In the genomic region with DNA sequence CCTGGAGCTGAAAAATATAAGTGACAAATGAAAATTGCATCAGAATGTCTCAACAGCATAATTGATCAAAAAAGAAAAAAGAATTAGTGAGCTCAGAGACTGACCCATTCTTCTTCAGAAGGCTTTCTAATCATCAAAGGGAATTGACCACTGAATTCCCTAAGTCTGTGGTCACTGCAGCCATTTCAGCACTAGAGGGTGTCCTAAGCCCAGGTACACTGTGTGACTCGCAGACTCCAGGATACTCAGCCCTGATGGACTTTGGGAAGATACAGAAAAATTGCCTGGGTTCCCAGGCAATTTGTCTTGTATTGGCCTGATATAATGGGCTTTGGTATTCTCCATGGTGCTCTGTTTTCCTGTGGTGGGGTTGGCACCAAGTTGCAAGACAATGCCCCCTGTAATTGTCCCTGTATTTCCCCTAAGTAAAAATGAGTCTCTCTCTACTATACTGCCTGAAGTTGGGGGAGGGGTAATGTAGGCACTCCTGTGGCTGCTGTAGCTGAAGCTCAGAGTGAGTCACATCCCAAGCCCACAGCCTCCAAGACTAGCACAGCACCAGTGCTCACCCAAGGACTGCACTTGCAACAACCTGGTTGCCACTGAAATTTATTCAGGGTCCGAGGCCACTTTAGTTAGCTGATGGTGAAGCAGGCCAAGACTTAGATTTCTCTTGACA, we compare ENCODE assay signal across 9 cellular contexts.
DNase-seq lines count a peak whose midpoint lies in the region; ATAC-seq and TF ChIP-seq lines count a peak whose summit lies in the region.
"Had no signal": no experiment of that assay in that cellular context is flagged by ENCODE, and none has a peak within 500 bp of the region (broad histone marks: within the 10 kb centered on the region; RNA-seq: fewer than 3 reads in every experiment).

No MANE protein-coding gene starts in this region.

- peaks cover 6% of the 10 kb centered on the region for H3K4me1 Mint-ChIP-seq in Calu3 (ENCODE audit: low read depth, unreplicated experiment)
- H3K4me1 Mint-ChIP-seq in activated CD4-positive, alpha-beta T cell treated with anti-CD3 and anti-CD28 coated beads, Interleukin-2, amount 10 ng/mL, durations not matched to agents 7 days and 5 days: no peaks in the 10 kb centered on the region
- H3K4me1 Mint-ChIP-seq: IgD-negative memory B cell had no signal

- no peaks in the 10 kb centered on the region for H3K27me3 ChIP-seq in brain microvascular endothelial cell (replicated peaks)
- H3K27me3 ChIP-seq in right lobe of liver: no peaks in the 10 kb centered on the region
- no peaks in the 10 kb centered on the region for H3K27me3 ChIP-seq in Peyer's patch

- TF ChIP-seq CTCF in Calu3 (IDR thresholded peaks at IDR 0.05; ENCODE audit: unreplicated experiment): peak; percentile 53
- peak; percentile 85 for TF ChIP-seq CTCF in brain microvascular endothelial cell (IDR thresholded peaks at IDR 0.05; ENCODE audit: low read depth, low read length, missing control alignments)
- TF ChIP-seq CTCF in right lobe of liver (IDR thresholded peaks at IDR 0.05): peak in 3 of 4 donors; percentile 43 to 59 (median 54)
- no peak for TF ChIP-seq CTCF in Peyer's patch (IDR thresholded peaks at IDR 0.05)

- H3K36me3 Mint-ChIP-seq in Calu3 (ENCODE audit: insufficient read depth, unreplicated experiment): no peaks in the 10 kb centered on the region
- H3K36me3 Mint-ChIP-seq in activated CD4-positive, alpha-beta T cell treated with anti-CD3 and anti-CD28 coated beads, Interleukin-2, amount 10 ng/mL, durations not matched to agents 7 days and 5 days (ENCODE audit: low read depth): no peaks in the 10 kb centered on the region
- H3K36me3 Mint-ChIP-seq: IgD-negative memory B cell had no signal

- BruUV-seq in Calu3 (replicated peaks; lab: Mats Ljungman, UMichigan): no TSS peak

- H3K9me3 ChIP-seq in right lobe of liver: no peaks in the 10 kb centered on the region
- no peaks in the 10 kb centered on the region for H3K9me3 ChIP-seq in Peyer's patch

- H3K4me3 Mint-ChIP-seq in Calu3 (ENCODE audit: low read depth, unreplicated experiment): no peak overlapping the region
- no peak overlapping the region for H3K4me3 Mint-ChIP-seq in activated CD4-positive, alpha-beta T cell treated with anti-CD3 and anti-CD28 coated beads, Interleukin-2, amount 10 ng/mL, durations not matched to agents 7 days and 5 days
- H3K4me3 Mint-ChIP-seq: IgD-negative memory B cell had no signal

- H3K27ac Mint-ChIP-seq in Calu3 (ENCODE audit: unreplicated experiment): no peak overlapping the region
- no peak overlapping the region for H3K27ac Mint-ChIP-seq in activated CD4-positive, alpha-beta T cell treated with anti-CD3 and anti-CD28 coated beads, Interleukin-2, amount 10 ng/mL, durations not matched to agents 7 days and 5 days
- H3K27ac Mint-ChIP-seq: IgD-negative memory B cell had no signal

- DNase-seq in Calu3: peak; percentile 64
- DNase-seq in M059J (ENCODE audit: low read depth): peak; percentile 70
- peak; percentile 63 for DNase-seq in brain microvascular endothelial cell
- peak in 2 of 3 donors; percentile 22 to 48 for DNase-seq in right lobe of liver
- no peak for DNase-seq in Ammon's horn (ENCODE audit: low spot score)
- no peak for DNase-seq in activated CD4-positive, alpha-beta T cell treated with anti-CD3 and anti-CD28 coated beads, Interleukin-2, amount 10 ng/mL, durations not matched to agents 7 days and 5 days
- no peak for DNase-seq in NCI-H2196 treated with DMSO at 0.1 percent for 48 hours (lab: John Stamatoyannopoulos, UW; ENCODE audit: unreplicated experiment)
- DNase-seq in Peyer's patch: no peak

- H3K36me3 ChIP-seq in brain microvascular endothelial cell (replicated peaks) (no peaks in the 10 kb centered on the region), right lobe of liver (no peaks in the 10 kb centered on the region), Peyer's patch (no peaks in the 10 kb centered on the region)

- H3K4me3 ChIP-seq in brain microvascular endothelial cell (ENCODE audit: low read depth, low read length) (no peak overlapping the region), right lobe of liver (no peak overlapping the region), Peyer's patch (no peak overlapping the region)

- H3K27me3 Mint-ChIP-seq in Calu3 (ENCODE audit: unreplicated experiment): no peaks in the 10 kb centered on the region
- no peaks in the 10 kb centered on the region for H3K27me3 Mint-ChIP-seq in activated CD4-positive, alpha-beta T cell treated with anti-CD3 and anti-CD28 coated beads, Interleukin-2, amount 10 ng/mL, durations not matched to agents 7 days and 5 days
- H3K27me3 Mint-ChIP-seq: IgD-negative memory B cell had no signal

- H3K4me1 ChIP-seq in right lobe of liver: no peaks in the 10 kb centered on the region
- H3K4me1 ChIP-seq in Peyer's patch: no peaks in the 10 kb centered on the region

- in situ Hi-C loops in brain microvascular endothelial cell (cut with HindIII; ENCODE audit: low pct_ligation_motif_present, low sequenced_read_pairs): no loop called here

- intact Hi-C loops in Calu3 (cut with micrococcal nuclease; ENCODE audit: unreplicated experiment) (loop anchor here (1.0 to 10.0 kb wide), 4 partner anchors 157 to 577 kb away; no protein-coding TSS in a partner anchor), right lobe of liver (cut with DNase I) (no loop called here)

- no peaks in the 10 kb centered on the region for H3K9me3 Mint-ChIP-seq in Calu3 (ENCODE audit: low read depth, unreplicated experiment)
- H3K9me3 Mint-ChIP-seq in activated CD4-positive, alpha-beta T cell treated with anti-CD3 and anti-CD28 coated beads, Interleukin-2, amount 10 ng/mL, durations not matched to agents 7 days and 5 days: no peaks in the 10 kb centered on the region

- CTCF ChIA-PET in Calu3 (lab: Charles Lee): interaction anchor here (0.9 to 1.8 kb wide), 2 partner anchors 11 to 417 kb away, joined by 4 to 11 read pairs; no protein-coding TSS in a partner anchor
- CTCF ChIA-PET in activated CD4-positive, alpha-beta T cell treated with anti-CD3 and anti-CD28 coated beads, Interleukin-2, amount 10 ng/mL, durations not matched to agents 7 days and 5 days (lab: Charles Lee): no interaction called here

- WGBS in right lobe of liver (ENCODE audit: insufficient coverage, low coverage, low lambda C conversion rate, missing lambda C conversion rate): 33% methylated on average over 1 of the region's 2 CpGs

- H3K27ac ChIP-seq in brain microvascular endothelial cell: no peak overlapping the region
- H3K27ac ChIP-seq in right lobe of liver: no peak overlapping the region
- no peak overlapping the region for H3K27ac ChIP-seq in Peyer's patch

- TF ChIP-seq POLR2A in right lobe of liver (IDR thresholded peaks at IDR 0.05): no peak
- no peak for TF ChIP-seq POLR2A in Peyer's patch (IDR thresholded peaks at IDR 0.05)

- POLR2A ChIA-PET in activated CD4-positive, alpha-beta T cell treated with anti-CD3 and anti-CD28 coated beads, Interleukin-2, amount 10 ng/mL, durations not matched to agents 7 days and 5 days (lab: Charles Lee): no interaction called here

- ATAC-seq in right lobe of liver: peak; percentile 31 to 92 (median 77)

Comparison
In these comparisons a context has a peak if more than half of its experiments do, and no peak if none do; other contexts are left out.
1. DNase-seq: peak in Calu3 (single experiment), M059J (single experiment), brain microvascular endothelial cell (single experiment) and right lobe of liver (2 of 3); none in Ammon's horn (single experiment), activated CD4-positive, alpha-beta T cell treated with anti-CD3 and anti-CD28 coated beads, Interleukin-2, amount 10 ng/mL, durations not matched to agents 7 days and 5 days (single experiment), NCI-H2196 treated with DMSO at 0.1 percent for 48 hours (single experiment) and Peyer's patch (0 of 3).
2. CTCF ChIP-seq: peak in Calu3 (single experiment), brain microvascular endothelial cell (single experiment) and right lobe of liver (3 of 4); none in Peyer's patch (0 of 6).